8 cellular contexts compared by ENCODE assay signal in the genomic region with DNA sequence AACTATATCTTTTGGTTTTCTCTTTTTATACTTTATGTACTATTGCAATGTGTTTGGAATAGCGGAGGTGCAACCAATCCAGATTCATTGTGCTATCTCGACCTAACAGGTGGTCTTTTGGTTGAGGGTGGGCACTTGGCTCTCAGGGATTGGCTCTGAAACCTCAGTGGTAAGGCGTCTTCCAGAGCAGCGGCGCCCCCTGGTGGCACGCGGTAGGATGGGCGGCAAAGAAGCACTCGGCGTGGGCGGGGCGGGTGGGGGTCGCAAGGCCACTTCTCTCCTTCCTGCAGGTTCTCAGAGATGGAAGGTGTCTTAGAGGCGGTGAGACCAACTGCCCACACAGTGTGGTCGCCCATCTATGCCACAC. TPM values are rescaled to one million over a fixed set of nuclear protein-coding genes. Genes with fewer than 3 reads are reported as not detected.
DNase-seq lines count a peak whose midpoint lies in the region; ATAC-seq and TF ChIP-seq lines count a peak whose summit lies in the region.

No MANE protein-coding gene starts in this region.

- CTCF ChIA-PET in AG04450 (lab: Charles Lee) = interaction anchor here (0.5 to 16.5 kb wide), 66 partner anchors 8 to 1253 kb away, joined by 3 to 711 read pairs (median 5); a partner anchor contains a TSS

- H3K27me3 Mint-ChIP-seq in naive thymus-derived CD8-positive, alpha-beta T cell = no peaks in the 10 kb centered on the region

- intact Hi-C loops in esophagus squamous epithelium (cut with DNase I) = loop anchor here (5.0 to 10.0 kb wide), 3 partner anchors 63 to 1007 kb away; no protein-coding TSS in a partner anchor

- H3K27ac Mint-ChIP-seq in naive thymus-derived CD8-positive, alpha-beta T cell = peak overlapping the region in 6 of 10 donors; percentile 44 to 91 (median 82)

- TF ChIP-seq CTCF in AG04450 (IDR thresholded peaks at IDR 0.05; ENCODE audit: low read depth, low read length) (peak; percentile 73), esophagus squamous epithelium (IDR thresholded peaks at IDR 0.05) (peak; percentile 50 to 96 (median 61))

- ATAC-seq in GM18517 (IDR thresholded peaks at IDR 0.05; ENCODE audit: unreplicated experiment) (peak; percentile 38), HG03342 (IDR thresholded peaks at IDR 0.05; ENCODE audit: unreplicated experiment) (peak; percentile 59)
- ATAC-seq in naive thymus-derived CD8-positive, alpha-beta T cell = peak; percentile 81 to 83

- no peaks in the 10 kb centered on the region for H3K36me3 Mint-ChIP-seq in naive thymus-derived CD8-positive, alpha-beta T cell

- no peaks in the 10 kb centered on the region for H3K9me3 Mint-ChIP-seq in naive thymus-derived CD8-positive, alpha-beta T cell

- peak overlapping the region; percentile 89 to 97 (median 94) for H3K4me3 Mint-ChIP-seq in naive thymus-derived CD8-positive, alpha-beta T cell

- POLR2A ChIA-PET in AG04450 (lab: Yijun Ruan, JAX) = interaction anchor here (0.7 to 1.3 kb wide), 5 partner anchors 49 to 60 kb away, joined by 3 to 10 read pairs (median 5); no protein-coding TSS in a partner anchor
- POLR2A ChIA-PET in naive thymus-derived CD8-positive, alpha-beta T cell (lab: Charles Lee) = interaction anchor here (0.7 to 2.1 kb wide), 6 partner anchors 48 to 1756 kb away, joined by 3 to 16 read pairs (median 4); a partner anchor contains a TSS

- no peak for DNase-seq in AG04450 (ENCODE audit: low read depth, low spot score)
- DNase-seq in NOMO-1 treated with DMSO at 0.1 percent for 48 hours (lab: John Stamatoyannopoulos, UW; ENCODE audit: unreplicated experiment) = peak; percentile 30
- peak; percentile 74 for DNase-seq in activated T-cell treated with anti-CD3 and anti-CD28 coated beads for 4 hours
- DNase-seq in esophagus squamous epithelium (lab: John Stamatoyannopoulos, UW) = no peak
- peak; percentile 61 to 89 (median 78) for DNase-seq in naive thymus-derived CD8-positive, alpha-beta T cell
- DNase-seq in stimulated activated naive CD4-positive, alpha-beta T cell (lab: John Stamatoyannopoulos, UW) = peak; percentile 40 to 82 (median 69)

- peaks cover 7 to 20% (median 11%) of the 10 kb centered on the region in 4 donors for H3K4me1 Mint-ChIP-seq in naive thymus-derived CD8-positive, alpha-beta T cell

- WGBS in esophagus squamous epithelium, 2 donors = 8 to 11% methylated on average over 2 to 3 of the region's 15 CpGs

- H3K36me3 ChIP-seq in esophagus squamous epithelium = no peaks in the 10 kb centered on the region

- H3K4me3 ChIP-seq in AG04450 (ENCODE audit: low read depth, low read length) (peak overlapping the region; percentile 55), esophagus squamous epithelium (peak overlapping the region; percentile 26 to 66 (median 44))

- H3K27ac ChIP-seq in AG04450 (ENCODE audit: low read depth, low read length) (no peak overlapping the region), esophagus squamous epithelium (peak overlapping the region in 3 of 4 donors; percentile 54 to 59 (median 57))

- H3K9me3 ChIP-seq in AG04450 (ENCODE audit: control insufficient read depth, insufficient read depth, low read length) = no peaks in the 10 kb centered on the region; the same call in 1 of the 2 replicates
- no peaks in the 10 kb centered on the region for H3K9me3 ChIP-seq in esophagus squamous epithelium

- H3K4me1 ChIP-seq in esophagus squamous epithelium = peaks cover 0 to 8% (median 5%) of the 10 kb centered on the region in 3 donors

- TF ChIP-seq POLR2A in esophagus squamous epithelium (IDR thresholded peaks at IDR 0.05) = no peak

- H3K27me3 ChIP-seq in AG04450 (ENCODE audit: control insufficient read depth, insufficient read depth, low read length) (peaks cover 16% of the 10 kb centered on the region), esophagus squamous epithelium (no peaks in the 10 kb centered on the region)

RNA-seq across cellular contexts. Expression of a gene that starts 19.2 kb away (rescaled TPM):
- not detected in 2 replicates for polyA plus RNA-seq in AG04450 (2011; rRNA removed)
- not detected in 2 replicates for polyA minus RNA-seq in AG04450 (2011; rRNA and poly(A)+ RNA removed)
- total RNA-seq in esophagus squamous epithelium = not detected
- not detected for total RNA-seq in naive thymus-derived CD8-positive, alpha-beta T cell
- not detected for polyA plus RNA-seq in naive thymus-derived CD8-positive, alpha-beta T cell

RNA-seq across cellular contexts. Expression of a gene that starts 53.7 kb away (rescaled TPM):
- polyA plus RNA-seq in AG04450 (2011; rRNA removed) = 40.5 and 55.9 TPM in 2 replicates
- 17.3 and 20.6 TPM in 2 replicates for polyA minus RNA-seq in AG04450 (2011; rRNA and poly(A)+ RNA removed)
- 10 to 100 TPM; 18.4 to 41.8 (median 38.0) TPM for total RNA-seq in esophagus squamous epithelium
- 10 to 100 TPM; 28.7 to 30.8 TPM for total RNA-seq in naive thymus-derived CD8-positive, alpha-beta T cell
- polyA plus RNA-seq in naive thymus-derived CD8-positive, alpha-beta T cell = 1 to 10 TPM; 4.6 to 7.6 (median 5.3) TPM

Comparison
In these comparisons a context has a peak if more than half of its experiments do, and no peak if none do; other contexts are left out.
1. DNase-seq: peak in NOMO-1 treated with DMSO at 0.1 percent for 48 hours (single experiment), activated T-cell treated with anti-CD3 and anti-CD28 coated beads for 4 hours (single experiment), naive thymus-derived CD8-positive, alpha-beta T cell (10 of 10) and stimulated activated naive CD4-positive, alpha-beta T cell (6 of 6); none in AG04450 (single experiment) and esophagus squamous epithelium (single experiment).
2. Peak in every context shown above with its lines, with median percentiles within 50 percentile points of each other: ATAC-seq.